Comparison of ENCODE assay signal across 11 cellular contexts in the genomic region with DNA sequence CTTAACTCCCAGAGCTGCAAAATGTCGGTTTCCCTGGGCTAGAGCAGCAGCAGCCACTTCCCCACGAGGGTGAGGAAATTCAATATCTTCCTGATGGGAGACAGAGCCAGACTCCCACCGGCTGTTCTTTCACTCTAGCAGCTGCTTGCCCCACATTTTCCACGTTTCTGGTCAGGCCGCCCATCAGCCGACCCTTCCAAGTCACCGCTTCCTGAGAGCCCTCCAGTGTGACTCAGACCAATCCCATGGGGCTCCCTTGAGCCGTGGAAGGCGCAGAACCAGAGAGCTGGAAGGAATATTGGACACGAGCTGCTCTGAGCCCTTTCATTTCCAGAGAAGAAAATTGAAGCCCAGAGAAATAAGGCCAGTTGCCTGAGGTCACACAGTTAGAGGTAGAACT.
DNase-seq lines count a peak whose midpoint lies in the region; ATAC-seq and TF ChIP-seq lines count a peak whose summit lies in the region.
"Had no signal": no experiment of that assay in that cellular context is flagged by ENCODE, and none has a peak within 500 bp of the region (broad histone marks: within the 10 kb centered on the region; RNA-seq: fewer than 3 reads in every experiment).

No MANE protein-coding gene starts in this region.

- no peak for ATAC-seq in HG03442 (IDR thresholded peaks at IDR 0.05; ENCODE audit: unreplicated experiment)

- H3K27ac Mint-ChIP-seq in glutamatergic neuron (ENCODE audit: unreplicated experiment) (peak overlapping the region; percentile 85), osteocyte (ENCODE audit: unreplicated experiment) (peak overlapping the region; percentile 96)

- H3K4me3 Mint-ChIP-seq in glutamatergic neuron (ENCODE audit: unreplicated experiment) = no peak overlapping the region
- peak overlapping the region; percentile 56 for H3K4me3 Mint-ChIP-seq in osteocyte (ENCODE audit: unreplicated experiment)
- H3K4me3 Mint-ChIP-seq: central memory CD8-positive, alpha-beta T cell had no signal

- H3K27me3 Mint-ChIP-seq in glutamatergic neuron (ENCODE audit: unreplicated experiment) (peaks cover 4% of the 10 kb centered on the region), osteocyte (ENCODE audit: unreplicated experiment) (no peaks in the 10 kb centered on the region)

- H3K9me3 Mint-ChIP-seq in glutamatergic neuron (ENCODE audit: unreplicated experiment) (peaks cover 5% of the 10 kb centered on the region), osteocyte (ENCODE audit: unreplicated experiment) (peaks cover 20% of the 10 kb centered on the region)

- H3K36me3 Mint-ChIP-seq in glutamatergic neuron (ENCODE audit: unreplicated experiment) (peaks cover 18% of the 10 kb centered on the region), osteocyte (ENCODE audit: unreplicated experiment) (peaks cover 18% of the 10 kb centered on the region)

- peak; percentile 58 for DNase-seq in AG20443 (ENCODE audit: low spot score)
- peak; percentile 2 for DNase-seq in SK-MEL-5 (ENCODE audit: low read depth, low spot score)
- DNase-seq in glutamatergic neuron = peak; percentile 70
- peak; percentile 91 for DNase-seq in osteocyte (ENCODE audit: extremely low spot score, unreplicated experiment)
- no peak for DNase-seq in activated naive CD4-positive, alpha-beta T cell treated with anti-CD3 and anti-CD28 coated beads, Interleukin-2, amount 50 U/mL, for 16 hours
- DNase-seq in T-helper 9 cell = no peak
- no peak for DNase-seq in SKM-1 treated with dmso at 0.1 percent for 144 hours (lab: John Stamatoyannopoulos, UW; ENCODE audit: unreplicated experiment)
- DNase-seq: NCI-H187, trophoblast cell had no signal

- peaks cover 11% of the 10 kb centered on the region for H3K4me1 Mint-ChIP-seq in glutamatergic neuron (ENCODE audit: low read depth, unreplicated experiment)
- peaks cover 67% of the 10 kb centered on the region for H3K4me1 Mint-ChIP-seq in osteocyte (ENCODE audit: unreplicated experiment)
- H3K4me1 Mint-ChIP-seq: central memory CD8-positive, alpha-beta T cell had no signal

- in situ Hi-C loops in SK-MEL-5 (cut with HindIII; ENCODE audit: low pct_unique_long_range_greater_than_20kb, low sequenced_read_pairs) = no loop called here

- TF ChIP-seq CTCF in glutamatergic neuron (IDR thresholded peaks at IDR 0.05; ENCODE audit: partially characterized antibody, unreplicated experiment) (no peak), osteocyte (IDR thresholded peaks at IDR 0.05) (no peak)

Comparison
In these comparisons a context has a peak if more than half of its experiments do, and no peak if none do; other contexts are left out.
1. DNase-seq: peak in AG20443 (single experiment), SK-MEL-5 (single experiment), glutamatergic neuron (single experiment) and osteocyte (single experiment); none in activated naive CD4-positive, alpha-beta T cell treated with anti-CD3 and anti-CD28 coated beads, Interleukin-2, amount 50 U/mL, for 16 hours (single experiment), T-helper 9 cell (single experiment) and SKM-1 treated with dmso at 0.1 percent for 144 hours (single experiment).